ENCODE assay signal across 1 cellular context in genomic region chr2:127408004-127408806, GRCh38.
A peak's percentile ranks its signal among the peaks of the same experiment; 100 is the strongest.
TF ChIP-seq lines count a peak whose summit lies in the region.

No MANE protein-coding gene starts in this region.

TF ChIP-seq in HepG2, 621 proteins besides CTCF, POLR2A, EP300 and RAD21 (continued from another document and continues in another):
- TF ChIP-seq ZXDC (CRISPR knock-in tag; IDR thresholded peaks at IDR 0.05) = peak; percentile 92
- no peak for TF ChIP-seq ZNF75D (CRISPR knock-in tag; IDR thresholded peaks at IDR 0.05; ENCODE audit: borderline replicate concordance)
- peak; percentile 80 for TF ChIP-seq ZNF547 (CRISPR knock-in tag; IDR thresholded peaks at IDR 0.05)
- peak; percentile 82 for TF ChIP-seq MXD1 (CRISPR knock-in tag; IDR thresholded peaks at IDR 0.05)
- TF ChIP-seq GLI4 (CRISPR knock-in tag; IDR thresholded peaks at IDR 0.05; ENCODE audit: borderline replicate concordance) = no peak
- no peak for TF ChIP-seq SCMH1 (CRISPR knock-in tag; IDR thresholded peaks at IDR 0.05; ENCODE audit: borderline replicate concordance)
- TF ChIP-seq ZSCAN21 (CRISPR knock-in tag; IDR thresholded peaks at IDR 0.05; ENCODE audit: borderline replicate concordance) = peak; percentile 80; the same call in 1 of the 2 replicates
- TF ChIP-seq ZNF766 (CRISPR knock-in tag; IDR thresholded peaks at IDR 0.05; ENCODE audit: borderline replicate concordance) = no peak
- no peak for TF ChIP-seq MIXL1 (CRISPR knock-in tag; IDR thresholded peaks at IDR 0.05)
- TF ChIP-seq RBFOX2 (IDR thresholded peaks at IDR 0.05; ENCODE audit: low read depth, low read length) = peak; percentile 85
- no peak for TF ChIP-seq ZSCAN29 (CRISPR knock-in tag; conservative IDR thresholded peaks at IDR 0.05)
- peak; percentile 75; the same call in 1 of the 2 replicates for TF ChIP-seq CAMTA2 (CRISPR knock-in tag; IDR thresholded peaks at IDR 0.05; ENCODE audit: borderline replicate concordance)
- 0 out of 2 replicates have a peak, but pooled peaks have one; percentile 10 for TF ChIP-seq SMAD3 (CRISPR knock-in tag; IDR thresholded peaks at IDR 0.05)
- TF ChIP-seq CBX1 (IDR thresholded peaks at IDR 0.05; ENCODE audit: low read depth) = peak; percentile 29
- TF ChIP-seq ZNF710 (CRISPR knock-in tag; IDR thresholded peaks at IDR 0.05; ENCODE audit: borderline replicate concordance) = peak; percentile 73
- TF ChIP-seq ZNF263 (CRISPR knock-in tag; IDR thresholded peaks at IDR 0.05) = peak; percentile 59
- TF ChIP-seq HNRNPL (IDR thresholded peaks at IDR 0.05; ENCODE audit: low read depth, low read length) = peak; percentile 84
- TF ChIP-seq POLR2G (IDR thresholded peaks at IDR 0.05; ENCODE audit: low read depth, low read length) = peak; percentile 68
- 0 out of 2 replicates have a peak, but pooled peaks have one; percentile 79 for TF ChIP-seq ZNF790 (CRISPR knock-in tag; IDR thresholded peaks at IDR 0.05; ENCODE audit: borderline replicate concordance)
- TF ChIP-seq SNAI1 (CRISPR knock-in tag; IDR thresholded peaks at IDR 0.05; ENCODE audit: borderline replicate concordance) = peak; percentile 82; the same call in 1 of the 2 replicates
- TF ChIP-seq MAFK (conservative IDR thresholded peaks at IDR 0.05 in 1 of 2, IDR thresholded peaks at IDR 0.05 in 1 of 2; ENCODE audit: low read length in 2 of 2) = peak; percentile 51 to 80
- TF ChIP-seq ZNF646 (CRISPR knock-in tag; IDR thresholded peaks at IDR 0.05) = 0 out of 2 replicates have a peak, but pooled peaks have one; percentile 32
- TF ChIP-seq ZNF747 (CRISPR knock-in tag; IDR thresholded peaks at IDR 0.05; ENCODE audit: borderline replicate concordance) = no peak
- 0 out of 2 replicates have a peak, but pooled peaks have one; percentile 43 for TF ChIP-seq SP2 (CRISPR knock-in tag; IDR thresholded peaks at IDR 0.05)
- peak; percentile 28; the same call in 1 of the 2 replicates for TF ChIP-seq ZNF503 (CRISPR knock-in tag; IDR thresholded peaks at IDR 0.05)
- TF ChIP-seq ZNF737 (CRISPR knock-in tag; IDR thresholded peaks at IDR 0.05; ENCODE audit: borderline replicate concordance) = no peak
- no peak for TF ChIP-seq ZNF207 (IDR thresholded peaks at IDR 0.05; ENCODE audit: borderline replicate concordance)
- TF ChIP-seq ZSCAN22 (CRISPR knock-in tag; IDR thresholded peaks at IDR 0.05) = peak; percentile 43; the same call in 1 of the 2 replicates
- peak in 1 of 2 experiments; percentile 55; a peak in 1 of 4 replicates for TF ChIP-seq KLF16 (CRISPR knock-in tag; IDR thresholded peaks at IDR 0.05)
- peak; percentile 67; the same call in 1 of the 2 replicates for TF ChIP-seq SRY (CRISPR knock-in tag; IDR thresholded peaks at IDR 0.05)
- peak; percentile 80 for TF ChIP-seq ZNF709 (CRISPR knock-in tag; IDR thresholded peaks at IDR 0.05)
- peak; percentile 34; the same call in 1 of the 2 replicates for TF ChIP-seq ERF (CRISPR knock-in tag; IDR thresholded peaks at IDR 0.05)
- TF ChIP-seq LCORL (IDR thresholded peaks at IDR 0.05) = no peak
- TF ChIP-seq LCORL (CRISPR knock-in tag; IDR thresholded peaks at IDR 0.05) = no peak; the same call in 1 of the 2 replicates
- no peak for TF ChIP-seq DDIT3 (CRISPR knock-in tag; IDR thresholded peaks at IDR 0.05)
- peak; percentile 77 for TF ChIP-seq BCL3 (CRISPR knock-in tag; IDR thresholded peaks at IDR 0.05)
- TF ChIP-seq NR2F6 (IDR thresholded peaks at IDR 0.05) = no peak
- TF ChIP-seq NR2F6 (CRISPR knock-in tag; IDR thresholded peaks at IDR 0.05) = peak; percentile 69
- TF ChIP-seq PAX8 (CRISPR knock-in tag; IDR thresholded peaks at IDR 0.05; ENCODE audit: borderline replicate concordance) = peak; percentile 60; the same call in 1 of the 2 replicates
- TF ChIP-seq NRL (CRISPR knock-in tag; IDR thresholded peaks at IDR 0.05; ENCODE audit: borderline replicate concordance) = peak; percentile 92
- peak; percentile 34; the same call in 1 of the 2 replicates for TF ChIP-seq FOXC1 (CRISPR knock-in tag; IDR thresholded peaks at IDR 0.05; ENCODE audit: borderline replicate concordance)
- peak; percentile 29; the same call in 1 of the 2 replicates for TF ChIP-seq ARID5B (CRISPR knock-in tag; IDR thresholded peaks at IDR 0.05)
- TF ChIP-seq PAF1 (CRISPR knock-in tag; IDR thresholded peaks at IDR 0.05) = no peak
- TF ChIP-seq ZNF232 (CRISPR knock-in tag; IDR thresholded peaks at IDR 0.05; ENCODE audit: borderline replicate concordance) = no peak
